Comparison of ENCODE assay signal across 23 cellular contexts in the genomic region with DNA sequence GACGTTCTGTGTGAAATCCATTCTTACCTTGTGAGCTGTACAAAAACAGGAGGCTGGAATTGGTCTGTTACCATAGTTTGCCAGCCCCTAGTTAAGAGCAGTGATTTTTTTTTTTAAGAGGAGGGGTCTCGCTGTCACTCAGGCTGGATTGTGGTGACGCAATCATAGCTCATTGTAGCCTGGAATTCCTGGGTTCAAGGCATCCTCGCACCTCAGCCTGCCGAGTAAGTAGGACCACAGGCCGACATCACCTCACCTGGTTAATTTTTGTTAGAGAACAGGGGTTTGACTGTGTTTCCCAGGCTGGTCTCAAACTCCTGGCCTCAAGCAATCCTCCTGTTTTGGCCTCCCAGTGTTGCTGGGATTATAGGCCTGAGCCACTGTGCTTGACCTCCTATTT.
"Had no signal": no experiment of that assay in that cellular context is flagged by ENCODE, and none has a peak within 500 bp of the region (broad histone marks: within the 10 kb centered on the region; RNA-seq: fewer than 3 reads in every experiment).

No MANE protein-coding gene starts in this region.

- H3K27me3 Mint-ChIP-seq: activated CD4-positive, alpha-beta T cell treated with anti-CD3 and anti-CD28 coated beads, Interleukin-2, amount 10 ng/mL, durations not matched to agents 24 days and 14 days; activated CD8-positive, alpha-beta T cell treated with anti-CD3 and anti-CD28 coated beads for 36 hours; activated naive CD8-positive, alpha-beta T cell treated with anti-CD3 and anti-CD28 coated beads for 36 hours; stimulated activated naive CD8-positive, alpha-beta T cell treated with anti-CD3 and anti-CD28 coated beads, Interleukin-15, Interleukin-2, amounts not matched to agents 100 ng/mL and 50 ng/mL, for 24 hours had no signal

- H3K4me3 ChIP-seq: gastroesophageal sphincter, heart left ventricle, lower lobe of right lung, mucosa of descending colon, skin epidermis, thyroid gland had no signal

- H3K27ac ChIP-seq: epithelial cell of prostate, gastroesophageal sphincter, heart left ventricle, lower lobe of right lung, parathyroid adenoma, skin epidermis, thyroid gland had no signal

- H3K9ac ChIP-seq: parathyroid adenoma had no signal

- ATAC-seq: activated CD4-positive, CD25-positive, alpha-beta regulatory T cell treated with anti-CD3 and anti-CD28 coated beads, Interleukin-2, amount 50 U/mL, for 24 hours; activated CD8-positive, alpha-beta T cell treated with anti-CD3 and anti-CD28 coated beads for 36 hours; gastroesophageal sphincter; heart left ventricle; lower lobe of right lung; mucosa of descending colon; right cardiac atrium had no signal

- H3K27ac Mint-ChIP-seq: activated CD4-positive, alpha-beta T cell treated with anti-CD3 and anti-CD28 coated beads, Interleukin-2, amount 10 ng/mL, durations not matched to agents 24 days and 14 days; activated CD8-positive, alpha-beta T cell treated with anti-CD3 and anti-CD28 coated beads for 36 hours; activated naive CD8-positive, alpha-beta T cell treated with anti-CD3 and anti-CD28 coated beads for 36 hours; activated T-helper 2 cell treated with anti-CD3 and anti-CD28 coated beads, Interferon-gamma antibody, Interleukin-2, Interleukin-4, amounts not matched to agents 10 μg/mL and 5 μg/mL and 100 μg/mL, durations not matched to agents 14 hours and 24 hours and 36 hours; stimulated activated naive CD8-positive, alpha-beta T cell treated with anti-CD3 and anti-CD28 coated beads, Interleukin-15, Interleukin-2, amounts not matched to agents 100 ng/mL and 50 ng/mL, for 24 hours had no signal

- H3K4me3 Mint-ChIP-seq: activated CD4-positive, alpha-beta T cell treated with anti-CD3 and anti-CD28 coated beads, Interleukin-2, amount 10 ng/mL, durations not matched to agents 24 days and 14 days; activated CD8-positive, alpha-beta T cell treated with anti-CD3 and anti-CD28 coated beads for 36 hours; activated naive CD8-positive, alpha-beta T cell treated with anti-CD3 and anti-CD28 coated beads for 36 hours; nephron progenitor cell; stimulated activated naive CD8-positive, alpha-beta T cell treated with anti-CD3 and anti-CD28 coated beads, Interleukin-15, Interleukin-2, amounts not matched to agents 100 ng/mL and 50 ng/mL, for 24 hours had no signal

- H3K9me3 ChIP-seq: gastroesophageal sphincter, heart left ventricle, lower lobe of right lung, mucosa of descending colon, thyroid gland had no signal

- H2AFZ ChIP-seq: parathyroid adenoma had no signal

- DNase-seq: activated CD4-positive, alpha-beta T cell treated with anti-CD3 and anti-CD28 coated beads, Interleukin-2, amount 10 ng/mL, durations not matched to agents 24 days and 14 days; activated CD8-positive, alpha-beta T cell treated with anti-CD3 and anti-CD28 coated beads for 36 hours; activated naive CD4-positive, alpha-beta T cell; activated naive CD8-positive, alpha-beta T cell treated with anti-CD3 and anti-CD28 coated beads for 36 hours; amygdala; heart left ventricle; kidney; lower lobe of right lung; mesendoderm; mucosa of descending colon; nephron progenitor cell; nucleus accumbens; right cardiac atrium; stimulated activated CD4-positive, alpha-beta T cell treated with anti-CD3 and anti-CD28 coated beads, Interleukin-1b, Interleukin-23, amount 100 ng/mL, for 48 hours; substantia nigra; thyroid gland had no signal

- H3K27me3 ChIP-seq: gastroesophageal sphincter, thyroid gland had no signal

- H3K36me3 ChIP-seq: gastroesophageal sphincter, lower lobe of right lung, thyroid gland had no signal

- H3K9me3 Mint-ChIP-seq: activated CD4-positive, alpha-beta T cell treated with anti-CD3 and anti-CD28 coated beads, Interleukin-2, amount 10 ng/mL, durations not matched to agents 24 days and 14 days; activated CD8-positive, alpha-beta T cell treated with anti-CD3 and anti-CD28 coated beads for 36 hours; activated naive CD8-positive, alpha-beta T cell treated with anti-CD3 and anti-CD28 coated beads for 36 hours; activated T-helper 2 cell treated with anti-CD3 and anti-CD28 coated beads, Interferon-gamma antibody, Interleukin-2, Interleukin-4, amounts not matched to agents 10 μg/mL and 5 μg/mL and 100 μg/mL, durations not matched to agents 14 hours and 24 hours and 36 hours; stimulated activated naive CD8-positive, alpha-beta T cell treated with anti-CD3 and anti-CD28 coated beads, Interleukin-15, Interleukin-2, amounts not matched to agents 100 ng/mL and 50 ng/mL, for 24 hours had no signal
